1 cellular context compared by ENCODE assay signal in the genomic region with DNA sequence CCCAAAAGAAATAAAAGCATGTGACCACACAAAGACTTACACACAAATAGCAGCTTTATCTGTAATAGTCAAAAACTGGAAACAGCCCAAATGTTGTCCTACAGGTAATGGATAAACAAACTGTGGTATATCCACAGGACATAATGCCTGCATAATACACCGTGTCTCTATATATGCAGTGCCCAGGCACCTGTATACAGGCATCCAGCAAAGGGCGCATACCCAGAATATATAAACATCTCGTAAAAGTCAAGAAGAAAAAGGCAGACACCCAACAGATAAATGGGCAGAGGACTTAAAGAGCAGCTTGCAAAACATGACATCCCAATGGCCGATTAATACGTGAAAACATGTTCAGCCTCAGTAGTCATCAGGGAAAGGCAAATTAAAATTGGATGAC.
TF ChIP-seq lines count a peak whose summit lies in the region.

No MANE protein-coding gene starts in this region.

TF ChIP-seq in HepG2, 621 proteins besides CTCF, POLR2A, EP300 and RAD21:
- TF ChIP-seq, protein P1, sequence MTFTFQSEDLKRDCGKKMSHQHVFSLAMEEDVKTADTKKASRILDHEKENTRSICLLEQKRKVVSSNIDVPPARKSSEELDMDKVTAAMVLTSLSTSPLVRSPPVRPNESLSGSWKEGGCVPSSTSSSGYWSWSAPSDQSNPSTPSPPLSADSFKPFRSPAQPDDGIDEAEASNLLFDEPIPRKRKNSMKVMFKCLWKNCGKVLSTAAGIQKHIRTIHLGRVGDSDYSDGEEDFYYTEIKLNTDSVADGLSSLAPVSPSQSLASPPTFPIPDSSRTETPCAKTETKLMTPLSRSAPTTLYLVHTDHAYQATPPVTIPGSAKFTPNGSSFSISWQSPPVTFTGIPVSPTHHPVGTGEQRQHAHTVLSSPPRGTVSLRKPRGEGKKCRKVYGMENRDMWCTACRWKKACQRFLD (CRISPR knock-in tag; IDR thresholded peaks at IDR 0.05; ENCODE audit: borderline replicate concordance) = no peak
- TF ChIP-seq ZNF460 (CRISPR knock-in tag; IDR thresholded peaks at IDR 0.05; ENCODE audit: borderline replicate concordance) (no peak), AGO2 (optimal IDR thresholded peaks at IDR 0.05; ENCODE audit: low read depth, low read length) (no peak), HDAC6 (IDR thresholded peaks at IDR 0.05; ENCODE audit: low read depth, low read length) (no peak), ZFP36L1 (CRISPR knock-in tag; IDR thresholded peaks at IDR 0.05) (no peak), ZSCAN20 (CRISPR knock-in tag; IDR thresholded peaks at IDR 0.05; ENCODE audit: borderline replicate concordance) (no peak), SNRNP70 (IDR thresholded peaks at IDR 0.05; ENCODE audit: low read depth, low read length) (no peak)
- TF ChIP-seq, protein P2, sequence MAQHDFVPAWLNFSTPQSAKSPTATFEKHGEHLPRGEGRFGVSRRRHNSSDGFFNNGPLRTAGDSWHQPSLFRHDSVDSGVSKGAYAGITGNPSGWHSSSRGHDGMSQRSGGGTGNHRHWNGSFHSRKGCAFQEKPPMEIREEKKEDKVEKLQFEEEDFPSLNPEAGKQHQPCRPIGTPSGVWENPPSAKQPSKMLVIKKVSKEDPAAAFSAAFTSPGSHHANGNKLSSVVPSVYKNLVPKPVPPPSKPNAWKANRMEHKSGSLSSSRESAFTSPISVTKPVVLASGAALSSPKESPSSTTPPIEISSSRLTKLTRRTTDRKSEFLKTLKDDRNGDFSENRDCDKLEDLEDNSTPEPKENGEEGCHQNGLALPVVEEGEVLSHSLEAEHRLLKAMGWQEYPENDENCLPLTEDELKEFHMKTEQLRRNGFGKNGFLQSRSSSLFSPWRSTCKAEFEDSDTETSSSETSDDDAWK (CRISPR knock-in tag; IDR thresholded peaks at IDR 0.05) = no peak
- TF ChIP-seq, protein P3, sequence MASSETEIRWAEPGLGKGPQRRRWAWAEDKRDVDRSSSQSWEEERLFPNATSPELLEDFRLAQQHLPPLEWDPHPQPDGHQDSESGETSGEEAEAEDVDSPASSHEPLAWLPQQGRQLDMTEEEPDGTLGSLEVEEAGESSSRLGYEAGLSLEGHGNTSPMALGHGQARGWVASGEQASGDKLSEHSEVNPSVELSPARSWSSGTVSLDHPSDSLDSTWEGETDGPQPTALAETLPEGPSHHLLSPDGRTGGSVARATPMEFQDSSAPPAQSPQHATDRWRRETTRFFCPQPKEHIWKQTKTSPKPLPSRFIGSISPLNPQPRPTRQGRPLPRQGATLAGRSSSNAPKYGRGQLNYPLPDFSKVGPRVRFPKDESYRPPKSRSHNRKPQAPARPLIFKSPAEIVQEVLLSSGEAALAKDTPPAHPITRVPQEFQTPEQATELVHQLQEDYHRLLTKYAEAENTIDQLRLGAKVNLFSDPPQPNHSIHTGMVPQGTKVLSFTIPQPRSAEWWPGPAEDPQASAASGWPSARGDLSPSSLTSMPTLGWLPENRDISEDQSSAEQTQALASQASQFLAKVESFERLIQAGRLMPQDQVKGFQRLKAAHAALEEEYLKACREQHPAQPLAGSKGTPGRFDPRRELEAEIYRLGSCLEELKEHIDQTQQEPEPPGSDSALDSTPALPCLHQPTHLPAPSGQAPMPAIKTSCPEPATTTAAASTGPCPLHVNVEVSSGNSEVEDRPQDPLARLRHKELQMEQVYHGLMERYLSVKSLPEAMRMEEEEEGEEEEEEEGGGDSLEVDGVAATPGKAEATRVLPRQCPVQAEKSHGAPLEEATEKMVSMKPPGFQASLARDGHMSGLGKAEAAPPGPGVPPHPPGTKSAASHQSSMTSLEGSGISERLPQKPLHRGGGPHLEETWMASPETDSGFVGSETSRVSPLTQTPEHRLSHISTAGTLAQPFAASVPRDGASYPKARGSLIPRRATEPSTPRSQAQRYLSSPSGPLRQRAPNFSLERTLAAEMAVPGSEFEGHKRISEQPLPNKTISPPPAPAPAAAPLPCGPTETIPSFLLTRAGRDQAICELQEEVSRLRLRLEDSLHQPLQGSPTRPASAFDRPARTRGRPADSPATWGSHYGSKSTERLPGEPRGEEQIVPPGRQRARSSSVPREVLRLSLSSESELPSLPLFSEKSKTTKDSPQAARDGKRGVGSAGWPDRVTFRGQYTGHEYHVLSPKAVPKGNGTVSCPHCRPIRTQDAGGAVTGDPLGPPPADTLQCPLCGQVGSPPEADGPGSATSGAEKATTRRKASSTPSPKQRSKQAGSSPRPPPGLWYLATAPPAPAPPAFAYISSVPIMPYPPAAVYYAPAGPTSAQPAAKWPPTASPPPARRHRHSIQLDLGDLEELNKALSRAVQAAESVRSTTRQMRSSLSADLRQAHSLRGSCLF (CRISPR knock-in tag; IDR thresholded peaks at IDR 0.05; ENCODE audit: borderline replicate concordance) = no peak
- TF ChIP-seq, protein P4, sequence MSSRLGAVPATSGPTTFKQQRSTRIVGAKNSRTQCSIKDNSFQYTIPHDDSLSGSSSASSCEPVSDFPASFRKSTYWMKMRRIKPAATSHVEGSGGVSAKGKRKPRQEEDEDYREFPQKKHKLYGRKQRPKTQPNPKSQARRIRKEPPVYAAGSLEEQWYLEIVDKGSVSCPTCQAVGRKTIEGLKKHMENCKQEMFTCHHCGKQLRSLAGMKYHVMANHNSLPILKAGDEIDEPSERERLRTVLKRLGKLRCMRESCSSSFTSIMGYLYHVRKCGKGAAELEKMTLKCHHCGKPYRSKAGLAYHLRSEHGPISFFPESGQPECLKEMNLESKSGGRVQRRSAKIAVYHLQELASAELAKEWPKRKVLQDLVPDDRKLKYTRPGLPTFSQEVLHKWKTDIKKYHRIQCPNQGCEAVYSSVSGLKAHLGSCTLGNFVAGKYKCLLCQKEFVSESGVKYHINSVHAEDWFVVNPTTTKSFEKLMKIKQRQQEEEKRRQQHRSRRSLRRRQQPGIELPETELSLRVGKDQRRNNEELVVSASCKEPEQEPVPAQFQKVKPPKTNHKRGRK (CRISPR knock-in tag; IDR thresholded peaks at IDR 0.05) = no peak
TF ChIP-seq in HepG2: peak in this region for 0.
